1 cellular context compared by ENCODE assay signal in genomic region chr1:153242160-153242559, GRCh38.
TF ChIP-seq lines count a peak whose summit lies in the region.

No MANE protein-coding gene starts in this region.

TF ChIP-seq in IMR-90, 13 proteins besides CTCF, POLR2A, EP300 and RAD21 (continued from another document):
- no peak for TF ChIP-seq USF2 (IDR thresholded peaks at IDR 0.05; ENCODE audit: low read depth, low read length)
